Comparison of ENCODE assay signal across 19 cellular contexts in genomic region chr22:35305525-35306070, GRCh38. TPM values are rescaled to one million over a fixed set of nuclear protein-coding genes. Genes with fewer than 3 reads are reported as not detected.
DNase-seq lines count a peak whose midpoint lies in the region; ATAC-seq lines count a peak whose summit lies in the region.
"Had no signal": no experiment of that assay in that cellular context is flagged by ENCODE, and none has a peak within 500 bp of the region (broad histone marks: within the 10 kb centered on the region; RNA-seq: fewer than 3 reads in every experiment).

No MANE protein-coding gene starts in this region.

- H3K27me3 Mint-ChIP-seq in central memory CD8-positive, alpha-beta T cell, result no peaks in the 10 kb centered on the region
- no peaks in the 10 kb centered on the region for H3K27me3 Mint-ChIP-seq in stimulated activated naive B cell treated with anti-CD40 and anti-IgM and Interleukin-4, amounts not matched to agents 10 μg/mL and 1 μg/mL and 100 μg/mL, for 72 hours
- H3K27me3 Mint-ChIP-seq: activated CD8-positive, alpha-beta T cell treated with anti-CD3 and anti-CD28 coated beads for 36 hours; activated naive CD8-positive, alpha-beta T cell treated with anti-CD3 and anti-CD28 coated beads, Interleukin-2, amount 10 ng/mL, durations not matched to agents 7 days and 5 days; brain; IgD-negative memory B cell had no signal

- peaks cover 53% of the 10 kb centered on the region for H3K4me1 Mint-ChIP-seq in central memory CD8-positive, alpha-beta T cell
- peaks cover 58 to 81% of the 10 kb centered on the region in 2 donors for H3K4me1 Mint-ChIP-seq in stimulated activated naive B cell treated with anti-CD40 and anti-IgM and Interleukin-4, amounts not matched to agents 10 μg/mL and 1 μg/mL and 100 μg/mL, for 72 hours

- intact Hi-C loops in Right ventricle myocardium inferior (cut with DNase I), result no loop called here
- intact Hi-C loops in cardiac septum (cut with DNase I), result no loop called here

- no peak overlapping the region for H3K4me3 Mint-ChIP-seq in central memory CD8-positive, alpha-beta T cell
- no peak overlapping the region for H3K4me3 Mint-ChIP-seq in stimulated activated naive B cell treated with anti-CD40 and anti-IgM and Interleukin-4, amounts not matched to agents 10 μg/mL and 1 μg/mL and 100 μg/mL, for 72 hours
- H3K4me3 Mint-ChIP-seq: activated CD8-positive, alpha-beta T cell treated with anti-CD3 and anti-CD28 coated beads for 36 hours; activated T-helper 1 cell treated with anti-CD3 and anti-CD28 coated beads, Interleukin-12 subunit alpha, Interleukin-12 subunit beta, Interleukin-2, Interleukin-4 antibody, amounts not matched to agents 30 ng/mL and 10 ng/mL and 1 ng/mL, durations not matched to agents 14 hours and 24 hours and 36 hours; natural killer cell had no signal

- peak overlapping the region; percentile 90 for H3K27ac Mint-ChIP-seq in central memory CD8-positive, alpha-beta T cell (ENCODE audit: low read depth)
- peak overlapping the region; percentile 14 for H3K27ac Mint-ChIP-seq in stimulated activated naive B cell treated with anti-CD40 and anti-IgM and Interleukin-4, amounts not matched to agents 10 μg/mL and 1 μg/mL and 100 μg/mL, for 72 hours
- H3K27ac Mint-ChIP-seq: activated naive CD8-positive, alpha-beta T cell treated with anti-CD3 and anti-CD28 coated beads, Interleukin-2, amount 10 ng/mL, durations not matched to agents 7 days and 5 days; activated T-helper 1 cell treated with anti-CD3 and anti-CD28 coated beads, Interleukin-12 subunit alpha, Interleukin-12 subunit beta, Interleukin-2, Interleukin-4 antibody, amounts not matched to agents 30 ng/mL and 10 ng/mL and 1 ng/mL, durations not matched to agents 14 hours and 24 hours and 36 hours; IgD-negative memory B cell had no signal

- H3K36me3 Mint-ChIP-seq in central memory CD8-positive, alpha-beta T cell (ENCODE audit: insufficient read depth), result peaks cover 15% of the 10 kb centered on the region
- H3K36me3 Mint-ChIP-seq in stimulated activated naive B cell treated with anti-CD40 and anti-IgM and Interleukin-4, amounts not matched to agents 10 μg/mL and 1 μg/mL and 100 μg/mL, for 72 hours, result peaks cover 43 to 62% of the 10 kb centered on the region in 2 donors
- H3K36me3 Mint-ChIP-seq: natural killer cell had no signal

- DNase-seq in Right ventricle myocardium inferior (ENCODE audit: missing footprints) (no peak), cardiac septum (ENCODE audit: low spot score) (no peak), myocyte (ENCODE audit: low read depth) (peak; percentile 64), SK-N-DZ (ENCODE audit: low spot score) (no peak)
- DNase-seq in central memory CD8-positive, alpha-beta T cell (ENCODE audit: low spot score in 2 of 2), result no peak
- DNase-seq in stimulated activated naive B cell treated with anti-CD40 and anti-IgM and Interleukin-4, amounts not matched to agents 10 μg/mL and 1 μg/mL and 100 μg/mL, for 72 hours, result no peak
- DNase-seq: activated CD8-positive, alpha-beta T cell treated with anti-CD3 and anti-CD28 coated beads for 36 hours; activated naive CD8-positive, alpha-beta T cell treated with anti-CD3 and anti-CD28 coated beads, Interleukin-2, amount 10 ng/mL, durations not matched to agents 7 days and 5 days; Caco-2; H7; natural killer cell; NCI-H2029 treated with DMSO at 0.1 percent for 48 hours; NCI-H524; T-helper 1 cell had no signal

- no peaks in the 10 kb centered on the region for H3K9me3 Mint-ChIP-seq in central memory CD8-positive, alpha-beta T cell
- H3K9me3 Mint-ChIP-seq in stimulated activated naive B cell treated with anti-CD40 and anti-IgM and Interleukin-4, amounts not matched to agents 10 μg/mL and 1 μg/mL and 100 μg/mL, for 72 hours, result no peaks in the 10 kb centered on the region
- H3K9me3 Mint-ChIP-seq: activated CD8-positive, alpha-beta T cell treated with anti-CD3 and anti-CD28 coated beads for 36 hours; activated naive CD8-positive, alpha-beta T cell treated with anti-CD3 and anti-CD28 coated beads, Interleukin-2, amount 10 ng/mL, durations not matched to agents 7 days and 5 days; activated T-helper 1 cell treated with anti-CD3 and anti-CD28 coated beads, Interleukin-12 subunit alpha, Interleukin-12 subunit beta, Interleukin-2, Interleukin-4 antibody, amounts not matched to agents 30 ng/mL and 10 ng/mL and 1 ng/mL, durations not matched to agents 14 hours and 24 hours and 36 hours; brain; IgD-negative memory B cell; natural killer cell had no signal

- ATAC-seq in Right ventricle myocardium inferior (peak; percentile 70), HG03045 (IDR thresholded peaks at IDR 0.05; ENCODE audit: unreplicated experiment) (no peak), HG03196 (IDR thresholded peaks at IDR 0.05; ENCODE audit: unreplicated experiment) (no peak)
- ATAC-seq in central memory CD8-positive, alpha-beta T cell (replicated peaks; ENCODE audit: extremely low read depth, poor library complexity, severe bottlenecking), result no peak
- no peak for ATAC-seq in stimulated activated naive B cell treated with anti-CD40 and anti-IgM and Interleukin-4, amounts not matched to agents 10 μg/mL and 1 μg/mL and 100 μg/mL, for 72 hours (replicated peaks)

RNA-seq across cellular contexts. Expression of gene TOM1, which starts 5.9 kb away (rescaled TPM):
- total RNA-seq in Right ventricle myocardium inferior (62.5 TPM), cardiac septum (37.5 TPM), myocyte (162 and 176 TPM in 2 replicates)
- polyA plus RNA-seq in myocyte (2012), result 76.2 TPM
- polyA plus RNA-seq in SK-N-DZ (2014; cell fraction: cytosol; rRNA removed), result 31.1 and 33.7 TPM in 2 replicates
- 24.1 and 25.1 TPM in 2 replicates for polyA plus RNA-seq in SK-N-DZ (2014; cell fraction: nucleus; rRNA removed)

RNA-seq across cellular contexts. Expression of gene HMGXB4, which starts 48.3 kb away (rescaled TPM):
- 9.4 TPM for total RNA-seq in Right ventricle myocardium inferior
- 10.7 TPM for total RNA-seq in cardiac septum
- 10.4 and 12.5 TPM in 2 replicates for total RNA-seq in myocyte
- 8.0 TPM for polyA plus RNA-seq in myocyte (2012)
- polyA plus RNA-seq in SK-N-DZ (2014; cell fraction: cytosol; rRNA removed), result 16.0 and 17.4 TPM in 2 replicates
- 15.0 and 17.7 TPM in 2 replicates for polyA plus RNA-seq in SK-N-DZ (2014; cell fraction: nucleus; rRNA removed)
